ENCODE assay signal across 22 cellular contexts in the genomic region with DNA sequence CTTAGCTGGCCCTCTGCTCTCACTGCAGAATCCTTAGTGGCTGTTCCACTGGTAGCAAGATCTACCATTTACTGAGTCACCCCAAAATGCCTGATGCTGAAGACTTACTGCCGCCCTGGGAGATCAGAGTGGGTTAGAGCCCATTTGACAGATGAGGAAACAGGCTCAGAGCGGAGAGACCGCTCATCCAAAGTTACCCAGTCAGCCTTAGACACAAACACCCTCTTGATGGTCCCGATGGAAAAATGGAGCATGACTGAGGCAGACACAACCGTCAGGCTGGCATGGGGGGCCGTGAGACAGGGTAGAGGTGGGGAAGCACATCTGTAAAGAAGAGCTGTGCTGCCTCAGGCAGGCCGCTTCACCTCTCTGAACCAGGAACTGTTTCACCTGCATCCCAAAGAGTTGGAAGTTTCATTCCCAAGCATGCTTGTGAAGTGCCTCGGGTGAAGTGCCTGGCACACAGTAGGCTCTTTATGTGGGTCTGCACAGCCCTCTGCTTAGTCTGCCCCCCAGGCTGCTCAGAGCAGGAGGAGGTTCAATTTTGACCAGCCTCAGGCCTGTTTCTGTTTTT. TPM values are rescaled to one million over a fixed set of nuclear protein-coding genes. Genes with fewer than 3 reads are reported as not detected.
DNase-seq lines count a peak whose midpoint lies in the region; ATAC-seq, FAIRE-seq and TF ChIP-seq lines count a peak whose summit lies in the region.
"Had no signal": no experiment of that assay in that cellular context is flagged by ENCODE, and none has a peak within 500 bp of the region (broad histone marks: within the 10 kb centered on the region; RNA-seq: fewer than 3 reads in every experiment).

No MANE protein-coding gene starts in this region.

- CTCF ChIA-PET in GM12878 (lab: Yijun Ruan, JAX), result no interaction called here
- CTCF ChIA-PET in HepG2 (lab: Yijun Ruan, JAX; ENCODE audit: low intra/inter-chr PET ratio, low total read pairs), result interaction anchor here (2.2 kb wide), 1 partner anchor 24 kb away, joined by 5 read pairs; no protein-coding TSS in a partner anchor

- H3K4me3 Mint-ChIP-seq in stimulated activated naive CD8-positive, alpha-beta T cell treated with anti-CD3 and anti-CD28 coated beads, Interleukin-15, amount 100 ng/mL, for 72 hours, result no peak overlapping the region
- H3K4me3 Mint-ChIP-seq: activated naive CD8-positive, alpha-beta T cell treated with anti-CD3 and anti-CD28 coated beads, Interleukin-2, amount 10 ng/mL, durations not matched to agents 7 days and 5 days; CD8-positive, alpha-beta memory T cell; immature natural killer cell had no signal

- peaks cover 50% of the 10 kb centered on the region for H3K4me1 Mint-ChIP-seq in stimulated activated naive CD8-positive, alpha-beta T cell treated with anti-CD3 and anti-CD28 coated beads, Interleukin-15, amount 100 ng/mL, for 72 hours

- RAD21 ChIA-PET in GM12878 (lab: Charles Lee; ENCODE audit: unreplicated experiment), result no interaction called here

- BruUV-seq in GM12878 (replicated peaks; lab: Mats Ljungman, UMichigan) (no TSS peak), HepG2 (replicated peaks; lab: Mats Ljungman, UMichigan) (TSS peak; percentile 75)

- no peak overlapping the region for H3K4me2 ChIP-seq in GM12878 (ENCODE audit: control insufficient read depth, insufficient read depth)
- peak overlapping the region; percentile 96 for H3K4me2 ChIP-seq in HepG2 (ENCODE audit: low read depth, low read length)

- FAIRE-seq in GM12878 (lab: Jason Lieb, UNC) (peak; percentile 7), HepG2 (lab: Jason Lieb, UNC) (no peak), D721Med (lab: Jason Lieb, UNC) (no peak)

- H3K9me3 ChIP-seq in GM12878 (replicated peaks; ENCODE audit: control insufficient read depth, insufficient read depth, low read length) (no peaks in the 10 kb centered on the region), HepG2 (ENCODE audit: low read length) (no peaks in the 10 kb centered on the region)
- H3K9me3 ChIP-seq: heart left ventricle, MG63, right atrium auricular region, testis had no signal

- no peaks in the 10 kb centered on the region for H3K27me3 Mint-ChIP-seq in stimulated activated naive CD8-positive, alpha-beta T cell treated with anti-CD3 and anti-CD28 coated beads, Interleukin-15, amount 100 ng/mL, for 72 hours

- H2AFZ ChIP-seq in GM12878 (ENCODE audit: control insufficient read depth, low read depth, low read length) (no peak overlapping the region), HepG2 (ENCODE audit: low read length) (no peak overlapping the region)

- H3K9ac ChIP-seq in GM12878 (ENCODE audit: control insufficient read depth, insufficient read depth, low read length) (no peak overlapping the region), HepG2 (ENCODE audit: insufficient read depth, low read depth, low read length) (peak overlapping the region; percentile 93)

- H3K79me2 ChIP-seq in GM12878 (ENCODE audit: control insufficient read depth, insufficient read depth, low read length), result no peaks in the 10 kb centered on the region
- peaks cover 58% of the 10 kb centered on the region for H3K79me2 ChIP-seq in HepG2 (ENCODE audit: insufficient read depth, low read length)

- H3K36me3 ChIP-seq in H7 (replicated peaks; ENCODE audit: control insufficient read depth, insufficient read depth, low read length), result no peaks in the 10 kb centered on the region
- no peaks in the 10 kb centered on the region for H3K36me3 ChIP-seq in GM12878 (ENCODE audit: control insufficient read depth in 2 of 2, insufficient read depth in 2 of 2, low read length in 1 of 2)
- H3K36me3 ChIP-seq in HepG2 (replicated peaks in 1 of 2; ENCODE audit: control insufficient read depth in 1 of 2, insufficient read depth in 2 of 2, low read length in 2 of 2), result peaks cover under 1 to 15% of the 10 kb centered on the region in 2 experiments; a peak in 3 of 5 replicates
- H3K36me3 ChIP-seq: heart left ventricle, MG63, right atrium auricular region had no signal

- peaks cover 0 to 3% of the 10 kb centered on the region in 2 donors for H3K9me3 Mint-ChIP-seq in stimulated activated naive CD8-positive, alpha-beta T cell treated with anti-CD3 and anti-CD28 coated beads, Interleukin-15, amount 100 ng/mL, for 72 hours
- H3K9me3 Mint-ChIP-seq: activated naive CD8-positive, alpha-beta T cell treated with anti-CD3 and anti-CD28 coated beads, Interleukin-2, amount 10 ng/mL, durations not matched to agents 7 days and 5 days; CD8-positive, alpha-beta memory T cell; immature natural killer cell had no signal

- TF ChIP-seq CTCF in GM12878 (IDR thresholded peaks at IDR 0.05 in 2 of 3, conservative IDR thresholded peaks at IDR 0.05 in 1 of 3; ENCODE audit: control insufficient read depth in 2 of 3, extremely low read depth in 1 of 3, insufficient read depth in 1 of 3, low read depth in 3 of 3, low read length in 3 of 3), result no peak
- TF ChIP-seq CTCF in HepG2 (CRISPR knock-in tag; IDR thresholded peaks at IDR 0.05), result no peak
- TF ChIP-seq CTCF in D721Med (IDR thresholded peaks at IDR 0.05; ENCODE audit: insufficient read depth, missing control alignments), result no peak

- H3K27me3 ChIP-seq in H7 (ENCODE audit: control insufficient read depth, insufficient read depth, low read length) (no peaks in the 10 kb centered on the region), GM12878 (replicated peaks in 1 of 2; ENCODE audit: control insufficient read depth in 2 of 2, insufficient read depth in 2 of 2, low read length in 1 of 2) (no peaks in the 10 kb centered on the region), HepG2 (ENCODE audit: control insufficient read depth in 1 of 2, insufficient read depth in 2 of 2, low read length in 2 of 2) (no peaks in the 10 kb centered on the region; a peak in 1 of 5 replicates)
- H3K27me3 ChIP-seq: MG63, right atrium auricular region, testis had no signal

- H3K4me1 ChIP-seq in GM12878 (ENCODE audit: control insufficient read depth, insufficient read depth, low read length), result no peaks in the 10 kb centered on the region; the same call in 1 of the 2 replicates
- H3K4me1 ChIP-seq in HepG2 (ENCODE audit: insufficient read depth, low read length), result peaks cover 81% of the 10 kb centered on the region
- H3K4me1 ChIP-seq: right atrium auricular region had no signal

- POLR2A ChIA-PET in GM12878 (lab: Charles Lee), result no interaction called here
- POLR2A ChIA-PET in HepG2 (lab: Yijun Ruan, JAX), result interaction anchor here (0.6 to 7.4 kb wide), 39 partner anchors 9 to 423 kb away, joined by 3 to 180 read pairs (median 6); a partner anchor contains a TSS

- TF ChIP-seq POLR2A in GM12878 (IDR thresholded peaks at IDR 0.05; ENCODE audit: low read depth, low read length) (no peak), HepG2 (IDR thresholded peaks at IDR 0.05; ENCODE audit: insufficient read depth in 1 of 2, low read depth in 2 of 2, low read length in 2 of 2) (no peak)

- SMC1A ChIA-PET in GM12878 (lab: Charles Lee; ENCODE audit: uncharacterized antibody, unreplicated experiment), result no interaction called here

- H3K27ac Mint-ChIP-seq in stimulated activated naive CD8-positive, alpha-beta T cell treated with anti-CD3 and anti-CD28 coated beads, Interleukin-15, amount 100 ng/mL, for 72 hours, result peak overlapping the region; percentile 67 to 80
- H3K27ac Mint-ChIP-seq: activated naive CD8-positive, alpha-beta T cell treated with anti-CD3 and anti-CD28 coated beads, Interleukin-2, amount 10 ng/mL, durations not matched to agents 7 days and 5 days; immature natural killer cell had no signal

- DNase-seq in H7 (peak; percentile 4), GM12878 (ENCODE audit: low read depth, low spot score) (no peak), HepG2 (ENCODE audit: low spot score) (no peak), D721Med (ENCODE audit: insufficient read length, low spot score) (no peak)
- no peak for DNase-seq in stimulated activated naive CD8-positive, alpha-beta T cell treated with anti-CD3 and anti-CD28 coated beads, Interleukin-15, amount 100 ng/mL, for 72 hours
- DNase-seq in stimulated activated CD4-positive, alpha-beta T cell treated with anti-CD3 and anti-CD28 coated beads, Interleukin-4, amount 100 ng/mL, for 24 hours, result no peak
- DNase-seq: activated CD4-positive, alpha-beta T cell treated with anti-CD3 and anti-CD28 coated beads for 48 hours; activated naive CD8-positive, alpha-beta T cell treated with anti-CD3 and anti-CD28 coated beads, Interleukin-2, amount 10 ng/mL, durations not matched to agents 7 days and 5 days; CD8-positive, alpha-beta memory T cell; heart left ventricle; immature natural killer cell; left ventricle myocardium superior; MG63; NCI-H1436; NCI-H2171; occipital lobe; Right ventricle myocardium superior; stimulated activated CD4-positive, alpha-beta T cell treated with anti-CD3 and anti-CD28 coated beads, Interleukin-15, amount 100 ng/mL, for 24 hours; testis had no signal

- no peaks in the 10 kb centered on the region for H4K20me1 ChIP-seq in GM12878 (ENCODE audit: control insufficient read depth, insufficient read depth)
- peaks cover 36% of the 10 kb centered on the region for H4K20me1 ChIP-seq in HepG2 (ENCODE audit: insufficient read depth, low read length)

- H3K27ac ChIP-seq in GM12878 (ENCODE audit: control insufficient read depth, insufficient read depth), result no peak overlapping the region
- H3K27ac ChIP-seq in HepG2 (ENCODE audit: extremely low read length, insufficient read depth, low read length), result peak overlapping the region; percentile 90
- H3K27ac ChIP-seq: right atrium auricular region, testis had no signal

- intact Hi-C loops in GM12878 (cut with micrococcal nuclease; ENCODE audit: unreplicated experiment), result no loop called here
- intact Hi-C loops in HepG2 (cut with micrococcal nuclease; ENCODE audit: unreplicated experiment), result loop anchor here (1.0 kb wide), 1 partner anchor 24 kb away; no protein-coding TSS in a partner anchor

- WGBS in GM12878 (ENCODE audit: insufficient coverage, insufficient replicate concordance, low lambda C conversion rate, missing lambda C conversion rate), result 70% methylated on average over 8 of the region's 8 CpGs
- WGBS in HepG2 (ENCODE audit: low lambda C conversion rate), result 25% methylated on average over 7 of the region's 8 CpGs

- no peak overlapping the region for H3K4me3 ChIP-seq in H7 (ENCODE audit: insufficient read depth, low read depth, low read length)
- H3K4me3 ChIP-seq in GM12878, result no peak overlapping the region
- H3K4me3 ChIP-seq in HepG2 (replicated peaks in 1 of 3; ENCODE audit: insufficient read depth in 1 of 3, low read depth in 2 of 3, low read length in 3 of 3), result peak overlapping the region; percentile 3 to 87 (median 19); a peak in 5 of 6 replicates
- H3K4me3 ChIP-seq: MG63, right atrium auricular region, testis had no signal

- TF ChIP-seq RAD21 in GM12878 (IDR thresholded peaks at IDR 0.05; ENCODE audit: insufficient read depth, low read depth, low read length), result no peak
- no peak for TF ChIP-seq RAD21 in HepG2 (CRISPR knock-in tag; IDR thresholded peaks at IDR 0.05)

- no peak for TF ChIP-seq EP300 in GM12878 (IDR thresholded peaks at IDR 0.05; ENCODE audit: borderline replicate concordance in 1 of 2, control insufficient read depth in 1 of 2, low read depth in 2 of 2, low read length in 2 of 2)
- no peak for TF ChIP-seq EP300 in HepG2 (IDR thresholded peaks at IDR 0.05; ENCODE audit: low read depth in 2 of 2, low read length in 2 of 2)
- TF ChIP-seq EP300 in HepG2 (CRISPR knock-in tag; IDR thresholded peaks at IDR 0.05; ENCODE audit: borderline replicate concordance), result no peak

- ATAC-seq in GM12878, result no peak
- no peak for ATAC-seq in HepG2
- ATAC-seq in stimulated activated naive CD8-positive, alpha-beta T cell treated with anti-CD3 and anti-CD28 coated beads, Interleukin-15, amount 100 ng/mL, for 72 hours, result no peak
- no peak for ATAC-seq in HG02588 (IDR thresholded peaks at IDR 0.05; ENCODE audit: unreplicated experiment)
- ATAC-seq: heart left ventricle, left ventricle myocardium superior had no signal

- in situ Hi-C loops in GM12878 (cut with MboI) (no loop called here), HepG2 (cut with HindIII; ENCODE audit: extremely low pct_ligation_motif_present, low pct_unique_long_range_greater_than_20kb) (no loop called here)

RNA-seq across cellular contexts. Expression of a gene that starts 0.6 kb away (rescaled TPM):
- total RNA-seq in H7 (2014; rRNA removed; shearing (Covaris generic)), result 0.18 TPM in 1 of 2 replicates, not detected in the other
- not detected in 2 replicates for total RNA-seq in GM12878 (2013; cell fraction: nucleolus; rRNA removed)
- total RNA-seq in GM12878 (2014; rRNA removed) (0.40 and 0.87 TPM in 2 replicates), GM12878 (2014; rRNA removed; fragmentation: Illumina TruSeq; extraction: Trizol) (0.45 and 0.60 TPM in 2 replicates), GM12878 (2021) (5.1 and 6.6 TPM in 2 replicates), HepG2 (2016; rRNA removed; fragmentation: Illumina TruSeq; extraction: Trizol) (2,013 and 3,266 TPM in 2 replicates)
- 0.31 TPM for polyA plus RNA-seq in GM12878 (2011; ENCODE audit: low read depth)
- polyA plus RNA-seq in GM12878 (2011; rRNA removed) (3.1 and 3.5 TPM in 2 replicates), GM12878 (2014; fragmentation: Illumina TruSeq; extraction: Trizol) (0.36 and 0.90 TPM in 2 replicates), GM12878 (2014; fragmentation: Nextera tagmentation; extraction: Ambion mirVana) (under 1 TPM; 0.29 to 0.62 TPM), GM12878 (2014; rRNA removed) (0.33 and 1.0 TPM in 2 replicates), GM12878 (2016; fragmentation: Nextera tagmentation; extraction: Ambion mirVana) (under 1 TPM; 0.16 to 0.17 TPM), HepG2 (2011; rRNA removed) (11,015 and 14,177 TPM in 2 replicates)
- 3.8 and 4.1 TPM in 2 replicates for polyA plus RNA-seq in GM12878 (2011; cell fraction: cytosol; rRNA removed)
- polyA plus RNA-seq in GM12878 (2011; cell fraction: nucleus; rRNA removed), result 1.3 and 2.8 TPM in 2 replicates
- 0.34 and 1.2 TPM in 2 replicates for polyA plus RNA-seq in GM12878 (2012)
- polyA minus RNA-seq in GM12878 (2011; rRNA and poly(A)+ RNA removed), result 4.6 and 6.6 TPM in 2 replicates
- not detected in 2 replicates for polyA minus RNA-seq in GM12878 (2011; cell fraction: cytosol; rRNA and poly(A)+ RNA removed)
- polyA minus RNA-seq in GM12878 (2011; cell fraction: nucleus; rRNA and poly(A)+ RNA removed), result 1.8 and 1.9 TPM in 2 replicates
- 1,032 and 1,133 TPM in 2 replicates for total RNA-seq in HepG2 (2016; cell fraction: cytosol; rRNA removed; fragmentation: Illumina TruSeq; extraction: Trizol; ENCODE audit: low read depth)
- total RNA-seq in HepG2 (2016; cell fraction: insoluble cytoplasmic fraction; rRNA removed; fragmentation: Illumina TruSeq; extraction: Trizol), result 1,778 and 3,168 TPM in 2 replicates
- 2,429 and 2,540 TPM in 2 replicates for total RNA-seq in HepG2 (2016; cell fraction: membrane; rRNA removed; fragmentation: Illumina TruSeq; extraction: Trizol)
- 3,105 and 3,600 TPM in 2 replicates for total RNA-seq in HepG2 (2016; cell fraction: nucleus; rRNA removed; fragmentation: Illumina TruSeq; extraction: Trizol)
- polyA plus RNA-seq in HepG2 (2011; cell fraction: cytosol; rRNA removed), result 9,533 and 11,655 TPM in 2 replicates
- polyA plus RNA-seq in HepG2 (2011; cell fraction: nucleus; rRNA removed), result 2,313 and 3,208 TPM in 2 replicates
- polyA plus RNA-seq in HepG2 (2012), result 7,481 and 10,843 TPM in 2 replicates
- polyA plus RNA-seq in HepG2 (2016; cell fraction: cytosol; fragmentation: Illumina TruSeq; extraction: Trizol; ENCODE audit: low read depth), result 4,767 and 4,962 TPM in 2 replicates
- 4,118 and 4,730 TPM in 2 replicates for polyA plus RNA-seq in HepG2 (2016; cell fraction: insoluble cytoplasmic fraction; fragmentation: Illumina TruSeq; extraction: Trizol; ENCODE audit: low read depth)
- polyA plus RNA-seq in HepG2 (2016; cell fraction: membrane; fragmentation: Illumina TruSeq; extraction: Trizol; ENCODE audit: low read depth), result 6,083 and 6,679 TPM in 2 replicates
- 8,870 and 9,648 TPM in 2 replicates for polyA plus RNA-seq in HepG2 (2016; cell fraction: nucleus; fragmentation: Illumina TruSeq; extraction: Trizol; ENCODE audit: insufficient read depth, low read depth)
- polyA minus RNA-seq in HepG2 (2011; rRNA and poly(A)+ RNA removed; ENCODE audit: low replicate concordance), result 7.6 and 11,192 TPM in 2 replicates
- polyA minus RNA-seq in HepG2 (2011; cell fraction: cytosol; rRNA and poly(A)+ RNA removed), result 3,443 and 4,995 TPM in 2 replicates
- 1,177 and 2,207 TPM in 2 replicates for polyA minus RNA-seq in HepG2 (2011; cell fraction: nucleus; rRNA and poly(A)+ RNA removed)
- polyA plus RNA-seq: CD8-positive, alpha-beta memory T cell had no signal

RNA-seq across cellular contexts. Expression of a gene that starts 22.5 kb away (rescaled TPM):
- not detected in 2 replicates for total RNA-seq in H7 (2014; rRNA removed; shearing (Covaris generic))
- total RNA-seq in GM12878 (2013; cell fraction: nucleolus; rRNA removed), result not detected in 2 replicates
- not detected in 2 replicates for total RNA-seq in GM12878 (2014; rRNA removed)
- not detected in 2 replicates for total RNA-seq in GM12878 (2014; rRNA removed; fragmentation: Illumina TruSeq; extraction: Trizol)
- not detected in 2 replicates for total RNA-seq in GM12878 (2021)
- not detected for polyA plus RNA-seq in GM12878 (2011; ENCODE audit: low read depth)
- polyA plus RNA-seq in GM12878 (2011; rRNA removed), result not detected in 2 replicates
- not detected in 2 replicates for polyA plus RNA-seq in GM12878 (2011; cell fraction: cytosol; rRNA removed)
- not detected in 2 replicates for polyA plus RNA-seq in GM12878 (2011; cell fraction: nucleus; rRNA removed)
- not detected in 2 replicates for polyA plus RNA-seq in GM12878 (2012)
- polyA plus RNA-seq in GM12878 (2014; fragmentation: Illumina TruSeq; extraction: Trizol), result not detected in 2 replicates
- polyA plus RNA-seq in GM12878 (2014; fragmentation: Nextera tagmentation; extraction: Ambion mirVana), result not detected
- not detected in 2 replicates for polyA plus RNA-seq in GM12878 (2014; rRNA removed)
- not detected for polyA plus RNA-seq in GM12878 (2016; fragmentation: Nextera tagmentation; extraction: Ambion mirVana)
- not detected in 2 replicates for polyA minus RNA-seq in GM12878 (2011; rRNA and poly(A)+ RNA removed)
- polyA minus RNA-seq in GM12878 (2011; cell fraction: cytosol; rRNA and poly(A)+ RNA removed), result not detected in 2 replicates
- polyA minus RNA-seq in GM12878 (2011; cell fraction: nucleus; rRNA and poly(A)+ RNA removed), result not detected in 2 replicates
- 0.24 TPM in 1 of 2 replicates, not detected in the other for total RNA-seq in HepG2 (2016; rRNA removed; fragmentation: Illumina TruSeq; extraction: Trizol)
- total RNA-seq in HepG2 (2016; cell fraction: cytosol; rRNA removed; fragmentation: Illumina TruSeq; extraction: Trizol; ENCODE audit: low read depth), result not detected in 2 replicates
- 0.21 TPM in 1 of 2 replicates, not detected in the other for total RNA-seq in HepG2 (2016; cell fraction: insoluble cytoplasmic fraction; rRNA removed; fragmentation: Illumina TruSeq; extraction: Trizol)
- total RNA-seq in HepG2 (2016; cell fraction: membrane; rRNA removed; fragmentation: Illumina TruSeq; extraction: Trizol), result not detected in 2 replicates
- total RNA-seq in HepG2 (2016; cell fraction: nucleus; rRNA removed; fragmentation: Illumina TruSeq; extraction: Trizol), result not detected in 2 replicates
- polyA plus RNA-seq in HepG2 (2011; rRNA removed), result 0.08 TPM in 1 of 2 replicates, not detected in the other
- not detected in 2 replicates for polyA plus RNA-seq in HepG2 (2011; cell fraction: cytosol; rRNA removed)
- 0.81 and 0.84 TPM in 2 replicates for polyA plus RNA-seq in HepG2 (2011; cell fraction: nucleus; rRNA removed)
- polyA plus RNA-seq in HepG2 (2012), result 0.17 TPM in 1 of 2 replicates, not detected in the other
- polyA plus RNA-seq in HepG2 (2016; cell fraction: cytosol; fragmentation: Illumina TruSeq; extraction: Trizol; ENCODE audit: low read depth), result not detected in 2 replicates
- polyA plus RNA-seq in HepG2 (2016; cell fraction: insoluble cytoplasmic fraction; fragmentation: Illumina TruSeq; extraction: Trizol; ENCODE audit: low read depth), result not detected in 2 replicates
- polyA plus RNA-seq in HepG2 (2016; cell fraction: membrane; fragmentation: Illumina TruSeq; extraction: Trizol; ENCODE audit: low read depth), result 0.21 TPM in 1 of 2 replicates, not detected in the other
- polyA plus RNA-seq in HepG2 (2016; cell fraction: nucleus; fragmentation: Illumina TruSeq; extraction: Trizol; ENCODE audit: insufficient read depth, low read depth), result not detected in 2 replicates
- polyA minus RNA-seq in HepG2 (2011; rRNA and poly(A)+ RNA removed; ENCODE audit: low replicate concordance), result not detected in 2 replicates
- not detected in 2 replicates for polyA minus RNA-seq in HepG2 (2011; cell fraction: cytosol; rRNA and poly(A)+ RNA removed)
- 0.87 and 1.4 TPM in 2 replicates for polyA minus RNA-seq in HepG2 (2011; cell fraction: nucleus; rRNA and poly(A)+ RNA removed)
- total RNA-seq: activated naive CD8-positive, alpha-beta T cell treated with anti-CD3 and anti-CD28 coated beads, Interleukin-2, amount 10 ng/mL, durations not matched to agents 7 days and 5 days; CD8-positive, alpha-beta memory T cell; heart left ventricle; IMR-90; left ventricle myocardium superior; occipital lobe; right atrium auricular region; Right ventricle myocardium superior; testis had no signal
- polyA plus RNA-seq: CD8-positive, alpha-beta memory T cell; heart left ventricle; immature natural killer cell; IMR-90 had no signal

Comparison
In these comparisons a context has a peak if more than half of its experiments do, and no peak if none do; other contexts are left out.
1. H3K4me3 ChIP-seq: peak in HepG2 (3 of 3); none in H7 (single experiment) and GM12878 (single experiment).
2. RNA of a gene that starts 0.6 kb away (total RNA-seq): 1,032 to 3,600 TPM in HepG2; 0.40 to 6.6 TPM in GM12878 and 0.18 TPM in H7; every median in the first group is over 100 times any median in the second.